1 cellular context compared by ENCODE assay signal in genomic region chr15:80201256-80202015, GRCh38.
TF ChIP-seq lines count a peak whose summit lies in the region.

No MANE protein-coding gene starts in this region.

TF ChIP-seq in H1, 55 proteins besides CTCF, POLR2A, EP300 and RAD21 (continued from another document):
- no peak for TF ChIP-seq CHD7 (IDR thresholded peaks at IDR 0.05; ENCODE audit: insufficient replicate concordance, low read length)
- no peak for TF ChIP-seq EGR1 (IDR thresholded peaks at IDR 0.05; ENCODE audit: borderline replicate concordance, low read depth, low read length)
